In the genomic region with DNA sequence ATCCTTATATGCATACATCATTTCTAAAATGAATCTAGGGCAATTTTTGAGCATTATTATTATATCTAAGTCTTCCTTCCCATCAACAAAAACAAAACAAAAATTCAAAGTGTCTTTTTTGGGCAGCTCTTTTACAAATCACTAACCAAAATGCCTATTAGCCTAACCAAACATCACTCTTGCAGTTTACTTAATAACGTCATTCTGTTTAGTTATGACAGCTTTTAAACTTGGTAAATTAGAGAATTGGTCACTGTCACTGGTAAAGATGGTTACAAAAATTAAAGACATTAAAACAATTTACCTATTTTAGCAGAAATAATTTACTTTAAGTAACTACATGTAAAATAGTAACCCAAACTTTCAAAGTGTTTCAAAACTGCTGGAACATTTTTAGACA, we compare ENCODE assay signal across 1 cellular context.
TF ChIP-seq lines count a peak whose summit lies in the region.

No MANE protein-coding gene starts in this region.

TF ChIP-seq in endothelial cell of umbilical vein, 7 proteins besides CTCF, POLR2A, EP300 and RAD21:
- no peak for TF ChIP-seq POLR2AphosphoS5 (IDR thresholded peaks at IDR 0.05; ENCODE audit: insufficient read depth, low read depth, low read length)
- no peak for TF ChIP-seq EZH2 (IDR thresholded peaks at IDR 0.05; ENCODE audit: borderline replicate concordance, low read depth, low read length, severe bottlenecking)
- TF ChIP-seq, protein P1, sequence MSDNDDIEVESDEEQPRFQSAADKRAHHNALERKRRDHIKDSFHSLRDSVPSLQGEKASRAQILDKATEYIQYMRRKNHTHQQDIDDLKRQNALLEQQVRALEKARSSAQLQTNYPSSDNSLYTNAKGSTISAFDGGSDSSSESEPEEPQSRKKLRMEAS (IDR thresholded peaks at IDR 0.05; ENCODE audit: insufficient read depth, insufficient read length): no peak
- no peak for TF ChIP-seq JUN (IDR thresholded peaks at IDR 0.05; ENCODE audit: borderline replicate concordance, insufficient read depth, insufficient read length, low read depth)
- no peak for TF ChIP-seq GATA2 (IDR thresholded peaks at IDR 0.05; ENCODE audit: insufficient read depth, insufficient read length, low read depth, low read length)
- no peak for TF ChIP-seq FOS (IDR thresholded peaks at IDR 0.05; ENCODE audit: borderline replicate concordance, insufficient read depth, low read length)
- no peak for TF ChIP-seq MYC (IDR thresholded peaks at IDR 0.05; ENCODE audit: low read depth, low read length)
TF ChIP-seq in endothelial cell of umbilical vein: peak in this region for 0.
